Comparison of ENCODE assay signal across 13 cellular contexts in the genomic region with DNA sequence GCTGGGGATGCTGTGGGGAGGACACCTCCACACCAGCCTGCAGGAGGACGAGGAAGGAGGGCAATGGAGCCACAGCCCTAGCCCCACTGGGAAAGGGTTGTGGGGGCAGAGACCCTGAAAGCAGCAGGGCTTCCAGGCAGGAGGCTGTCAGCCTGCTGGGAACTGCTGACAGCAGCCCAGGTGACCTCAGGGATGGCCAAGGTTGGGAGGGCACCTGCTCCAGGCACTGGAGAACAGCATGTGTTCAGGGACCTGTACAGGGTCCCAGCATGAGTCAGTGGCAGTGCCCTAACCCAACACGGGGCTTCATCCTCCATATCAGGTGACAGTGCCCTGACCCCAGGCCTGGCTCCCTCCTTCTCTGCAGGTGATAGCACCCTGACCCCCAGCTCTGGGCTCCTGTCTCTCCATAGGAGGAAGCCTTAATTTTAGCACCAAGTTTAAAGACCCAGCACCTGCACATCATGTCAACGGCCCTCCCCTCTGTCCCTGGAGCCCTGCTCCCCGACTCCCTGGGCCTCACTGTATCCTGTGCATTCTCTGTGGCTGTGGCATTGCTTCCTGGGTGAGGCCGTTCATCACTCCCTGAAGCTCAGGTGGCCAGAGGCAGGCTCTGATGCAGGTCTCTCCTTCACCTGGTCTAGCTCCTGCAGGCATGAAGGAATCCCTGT.
DNase-seq lines count a peak whose midpoint lies in the region; ATAC-seq and TF ChIP-seq lines count a peak whose summit lies in the region.
"Had no signal": no experiment of that assay in that cellular context is flagged by ENCODE, and none has a peak within 500 bp of the region (broad histone marks: within the 10 kb centered on the region; RNA-seq: fewer than 3 reads in every experiment).

No MANE protein-coding gene starts in this region.

- H3K18ac ChIP-seq in neuronal stem cell (ENCODE audit: low read length): peak overlapping the region; percentile 28

- no peak overlapping the region for H4K91ac ChIP-seq in neuronal stem cell (ENCODE audit: low read depth, low read length, poor library complexity)

- H3K9ac ChIP-seq in neuronal stem cell (ENCODE audit: low read depth, low read length, poor library complexity): no peak overlapping the region

- H3K36me3 ChIP-seq in RWPE2 (ENCODE audit: low read depth): peaks cover 9% of the 10 kb centered on the region
- peaks cover 51 to 100% of the 10 kb centered on the region in 2 donors for H3K36me3 ChIP-seq in neuronal stem cell (replicated peaks in 1 of 2; ENCODE audit: control insufficient read depth in 2 of 2, insufficient read depth in 2 of 2, low read length in 2 of 2)
- H3K36me3 ChIP-seq in aorta (ENCODE audit: control insufficient read depth in 1 of 2, insufficient read depth in 2 of 2, low read length in 1 of 2): peaks cover 0 to 2% of the 10 kb centered on the region in 2 donors
- H3K36me3 ChIP-seq in suprapubic skin: no peaks in the 10 kb centered on the region
- H3K36me3 ChIP-seq in GM23338 (ENCODE audit: insufficient read depth): peaks cover 8% of the 10 kb centered on the region

- no peak overlapping the region for H3K4me3 Mint-ChIP-seq in activated naive CD8-positive, alpha-beta T cell treated with anti-CD3 and anti-CD28 coated beads, Interleukin-2, amount 10 ng/mL, durations not matched to agents 7 days and 5 days
- H3K4me3 Mint-ChIP-seq in activated naive CD8-positive, alpha-beta T cell treated with anti-CD3 and anti-CD28 coated beads for 36 hours: no peak overlapping the region
- no peak overlapping the region for H3K4me3 Mint-ChIP-seq in stimulated activated naive B cell treated with anti-CD40 and anti-IgM and Interleukin-4, amounts not matched to agents 10 μg/mL and 1 μg/mL and 100 μg/mL, for 72 hours
- no peak overlapping the region for H3K4me3 Mint-ChIP-seq in GM23338

- H3K79me2 ChIP-seq in GM23338 (replicated peaks; ENCODE audit: insufficient read depth): no peaks in the 10 kb centered on the region

- H3K4me1 Mint-ChIP-seq in activated naive CD8-positive, alpha-beta T cell treated with anti-CD3 and anti-CD28 coated beads, Interleukin-2, amount 10 ng/mL, durations not matched to agents 7 days and 5 days: peaks cover 21% of the 10 kb centered on the region
- H3K4me1 Mint-ChIP-seq in activated naive CD8-positive, alpha-beta T cell treated with anti-CD3 and anti-CD28 coated beads for 36 hours: peaks cover 2% of the 10 kb centered on the region
- H3K4me1 Mint-ChIP-seq in stimulated activated naive B cell treated with anti-CD40 and anti-IgM and Interleukin-4, amounts not matched to agents 10 μg/mL and 1 μg/mL and 100 μg/mL, for 72 hours: peaks cover 14 to 27% of the 10 kb centered on the region in 2 donors
- peaks cover 6% of the 10 kb centered on the region; the same call in 1 of the 3 replicates for H3K4me1 Mint-ChIP-seq in GM23338

- H3K27ac ChIP-seq in RWPE2 (ENCODE audit: poor library complexity, severe bottlenecking): no peak overlapping the region
- no peak overlapping the region for H3K27ac ChIP-seq in neuronal stem cell (replicated peaks; ENCODE audit: low read length)
- H3K27ac ChIP-seq in aorta (ENCODE audit: low read depth in 1 of 2, low read length in 2 of 2): no peak overlapping the region
- no peak overlapping the region for H3K27ac ChIP-seq in suprapubic skin
- H3K27ac ChIP-seq in GM23338 (ENCODE audit: low read depth): no peak overlapping the region

- H3K23ac ChIP-seq in neuronal stem cell (ENCODE audit: low read depth, low read length, poor library complexity): no peak overlapping the region

- peaks cover 8% of the 10 kb centered on the region; the same call in 1 of the 2 replicates for H3F3A ChIP-seq in GM23338 (replicated peaks; ENCODE audit: low read depth)

- H2BK120ac ChIP-seq in neuronal stem cell (ENCODE audit: low read depth, low read length): no peak overlapping the region

- DNase-seq in activated naive CD8-positive, alpha-beta T cell treated with anti-CD3 and anti-CD28 coated beads, Interleukin-2, amount 10 ng/mL, durations not matched to agents 7 days and 5 days: no peak
- DNase-seq in activated naive CD8-positive, alpha-beta T cell treated with anti-CD3 and anti-CD28 coated beads for 36 hours: no peak
- DNase-seq in RWPE2 (ENCODE audit: low spot score) (peak; percentile 27), neuronal stem cell (ENCODE audit: low spot score) (no peak), aorta (no peak), suprapubic skin (ENCODE audit: low spot score in 2 of 2) (no peak), GM23338 (ENCODE audit: low spot score) (no peak)
- DNase-seq in stimulated activated naive B cell treated with anti-CD40 and anti-IgM and Interleukin-4, amounts not matched to agents 10 μg/mL and 1 μg/mL and 100 μg/mL, for 72 hours: no peak
- DNase-seq: C1 segment of cervical spinal cord, DMS 273 treated with DMSO at 0.1 percent for 48 hours, NCI-H1092 treated with DMSO at 0.1 percent for 48 hours, NCI-H2081 treated with DMSO at 0.1 percent for 48 hours, NCI-H510A treated with DMSO at 0.1 percent for 48 hours had no signal

- intact Hi-C loops in aorta (cut with DNase I): no loop called here

- H3K4me1 ChIP-seq in RWPE2 (ENCODE audit: insufficient read depth, poor library complexity, severe bottlenecking): no peaks in the 10 kb centered on the region
- H3K4me1 ChIP-seq in neuronal stem cell (ENCODE audit: control insufficient read depth in 2 of 2, insufficient read depth in 1 of 2, low read depth in 1 of 2, low read length in 2 of 2): peaks cover 0 to 2% of the 10 kb centered on the region in 2 donors
- no peaks in the 10 kb centered on the region for H3K4me1 ChIP-seq in aorta (ENCODE audit: control insufficient read depth in 1 of 2, insufficient read depth in 2 of 2, low read length in 2 of 2)
- H3K4me1 ChIP-seq in suprapubic skin: peaks cover 7% of the 10 kb centered on the region
- no peaks in the 10 kb centered on the region for H3K4me1 ChIP-seq in GM23338 (ENCODE audit: insufficient read depth)

- H3K4me3 ChIP-seq in RWPE2 (ENCODE audit: severe bottlenecking): no peak overlapping the region
- no peak overlapping the region for H3K4me3 ChIP-seq in neuronal stem cell (ENCODE audit: low read length in 2 of 2)
- no peak overlapping the region for H3K4me3 ChIP-seq in aorta (ENCODE audit: low read length in 2 of 2)
- no peak overlapping the region for H3K4me3 ChIP-seq in suprapubic skin
- H3K4me3 ChIP-seq in GM23338: no peak overlapping the region

- H4K20me1 ChIP-seq in GM23338 (replicated peaks; ENCODE audit: insufficient read depth): peaks cover 20% of the 10 kb centered on the region

- H2AK5ac ChIP-seq in neuronal stem cell (ENCODE audit: low read depth, low read length): no peak overlapping the region

- TF ChIP-seq POLR2A in suprapubic skin (IDR thresholded peaks at IDR 0.05): no peak

- H3K9me3 ChIP-seq in RWPE2 (ENCODE audit: severe bottlenecking) (no peaks in the 10 kb centered on the region), neuronal stem cell (replicated peaks in 1 of 2; ENCODE audit: control insufficient read depth in 2 of 2, insufficient read depth in 1 of 2, low read depth in 1 of 2, low read length in 2 of 2) (peaks cover 0 to 4% of the 10 kb centered on the region in 2 donors), aorta (ENCODE audit: control insufficient read depth, low read length) (no peaks in the 10 kb centered on the region), suprapubic skin (no peaks in the 10 kb centered on the region)

- no peaks in the 10 kb centered on the region for H3K79me1 ChIP-seq in neuronal stem cell (ENCODE audit: low read depth, low read length)

- no peak overlapping the region for H3K14ac ChIP-seq in neuronal stem cell (ENCODE audit: low read length)

- H3K27me3 Mint-ChIP-seq in activated naive CD8-positive, alpha-beta T cell treated with anti-CD3 and anti-CD28 coated beads, Interleukin-2, amount 10 ng/mL, durations not matched to agents 7 days and 5 days: peaks cover 15% of the 10 kb centered on the region
- H3K27me3 Mint-ChIP-seq in activated naive CD8-positive, alpha-beta T cell treated with anti-CD3 and anti-CD28 coated beads for 36 hours: peaks cover 4% of the 10 kb centered on the region
- peaks cover 6 to 12% of the 10 kb centered on the region in 2 donors for H3K27me3 Mint-ChIP-seq in stimulated activated naive B cell treated with anti-CD40 and anti-IgM and Interleukin-4, amounts not matched to agents 10 μg/mL and 1 μg/mL and 100 μg/mL, for 72 hours
- H3K27me3 Mint-ChIP-seq in GM23338 (ENCODE audit: insufficient read depth, low read depth, poor library complexity): peaks cover 10% of the 10 kb centered on the region

- H3K4ac ChIP-seq in neuronal stem cell (ENCODE audit: low read length): no peak overlapping the region

- TF ChIP-seq EP300 in suprapubic skin (IDR thresholded peaks at IDR 0.05): no peak

- no peaks in the 10 kb centered on the region for H3K9me3 Mint-ChIP-seq in activated naive CD8-positive, alpha-beta T cell treated with anti-CD3 and anti-CD28 coated beads, Interleukin-2, amount 10 ng/mL, durations not matched to agents 7 days and 5 days
- H3K9me3 Mint-ChIP-seq in activated naive CD8-positive, alpha-beta T cell treated with anti-CD3 and anti-CD28 coated beads for 36 hours: no peaks in the 10 kb centered on the region
- no peaks in the 10 kb centered on the region for H3K9me3 Mint-ChIP-seq in stimulated activated naive B cell treated with anti-CD40 and anti-IgM and Interleukin-4, amounts not matched to agents 10 μg/mL and 1 μg/mL and 100 μg/mL, for 72 hours
- no peaks in the 10 kb centered on the region for H3K9me3 Mint-ChIP-seq in GM23338

- H3K36me3 Mint-ChIP-seq in activated naive CD8-positive, alpha-beta T cell treated with anti-CD3 and anti-CD28 coated beads, Interleukin-2, amount 10 ng/mL, durations not matched to agents 7 days and 5 days: no peaks in the 10 kb centered on the region
- no peaks in the 10 kb centered on the region for H3K36me3 Mint-ChIP-seq in activated naive CD8-positive, alpha-beta T cell treated with anti-CD3 and anti-CD28 coated beads for 36 hours
- no peaks in the 10 kb centered on the region for H3K36me3 Mint-ChIP-seq in stimulated activated naive B cell treated with anti-CD40 and anti-IgM and Interleukin-4, amounts not matched to agents 10 μg/mL and 1 μg/mL and 100 μg/mL, for 72 hours
- H3K36me3 Mint-ChIP-seq in GM23338 (ENCODE audit: low read depth): peaks cover 68% of the 10 kb centered on the region

- H4K8ac ChIP-seq in neuronal stem cell (ENCODE audit: low read depth, low read length): no peak overlapping the region

- no peaks in the 10 kb centered on the region for H3K9me2 ChIP-seq in GM23338 (ENCODE audit: insufficient read depth)

- WGBS in neuronal stem cell (ENCODE audit: extremely low coverage in 2 of 2, insufficient read length in 2 of 2, insufficient replicate concordance in 1 of 2), 2 donors: no CpG with 5 or more reads among the region's 5 CpGs
- 68 to 69% methylated on average over 5 of the region's 5 CpGs for WGBS in aorta, 2 donors
- 66% methylated on average over 5 of the region's 5 CpGs for WGBS in suprapubic skin

- POLR2A ChIA-PET in activated naive CD8-positive, alpha-beta T cell treated with anti-CD3 and anti-CD28 coated beads, Interleukin-2, amount 10 ng/mL, durations not matched to agents 7 days and 5 days (lab: Charles Lee): no interaction called here

- H3K4me2 ChIP-seq in neuronal stem cell (ENCODE audit: insufficient read depth, low read length, poor library complexity, severe bottlenecking): no peak overlapping the region
- no peak overlapping the region for H3K4me2 ChIP-seq in GM23338

- no peak overlapping the region for H2BK12ac ChIP-seq in neuronal stem cell (ENCODE audit: low read length)

- H2BK5ac ChIP-seq in neuronal stem cell (ENCODE audit: low read length): no peak overlapping the region

- H2AFZ ChIP-seq in neuronal stem cell (ENCODE audit: low read length) (no peak overlapping the region), GM23338 (no peak overlapping the region)

- H2BK15ac ChIP-seq in neuronal stem cell (ENCODE audit: low read length): no peak overlapping the region

- no peak overlapping the region for H3K27ac Mint-ChIP-seq in activated naive CD8-positive, alpha-beta T cell treated with anti-CD3 and anti-CD28 coated beads, Interleukin-2, amount 10 ng/mL, durations not matched to agents 7 days and 5 days
- no peak overlapping the region for H3K27ac Mint-ChIP-seq in activated naive CD8-positive, alpha-beta T cell treated with anti-CD3 and anti-CD28 coated beads for 36 hours
- no peak overlapping the region for H3K27ac Mint-ChIP-seq in stimulated activated naive B cell treated with anti-CD40 and anti-IgM and Interleukin-4, amounts not matched to agents 10 μg/mL and 1 μg/mL and 100 μg/mL, for 72 hours
- H3K27ac Mint-ChIP-seq in GM23338: no peak overlapping the region

- no peak for TF ChIP-seq CTCF in RWPE2 (IDR thresholded peaks at IDR 0.05; ENCODE audit: poor library complexity, severe bottlenecking)
- TF ChIP-seq CTCF in suprapubic skin (IDR thresholded peaks at IDR 0.05): no peak
- TF ChIP-seq CTCF in GM23338 (conservative IDR thresholded peaks at IDR 0.05; ENCODE audit: low read depth in 2 of 2): no peak

- ATAC-seq in activated naive CD8-positive, alpha-beta T cell treated with anti-CD3 and anti-CD28 coated beads, Interleukin-2, amount 10 ng/mL, durations not matched to agents 7 days and 5 days (ENCODE audit: low read depth): peak; percentile 55
- ATAC-seq in RWPE2 (ENCODE audit: low read depth) (no peak), aorta (ENCODE audit: low FRiP score) (peak; percentile 23), GM23338 (no peak)
- no peak for ATAC-seq in stimulated activated naive B cell treated with anti-CD40 and anti-IgM and Interleukin-4, amounts not matched to agents 10 μg/mL and 1 μg/mL and 100 μg/mL, for 72 hours (replicated peaks)

- H3K27me3 ChIP-seq in RWPE2 (ENCODE audit: insufficient read depth, poor library complexity, severe bottlenecking) (no peaks in the 10 kb centered on the region), neuronal stem cell (ENCODE audit: control insufficient read depth in 3 of 3, insufficient read depth in 3 of 3, low read depth in 1 of 3, low read length in 3 of 3) (no peaks in the 10 kb centered on the region), aorta (ENCODE audit: control insufficient read depth in 1 of 2, insufficient read depth in 2 of 2, low read length in 1 of 2) (no peaks in the 10 kb centered on the region), suprapubic skin (no peaks in the 10 kb centered on the region), GM23338 (ENCODE audit: insufficient read depth) (no peaks in the 10 kb centered on the region)

Comparison
In these comparisons a context has a peak if more than half of its experiments do, and no peak if none do; other contexts are left out.
1. ATAC-seq: peak in activated naive CD8-positive, alpha-beta T cell treated with anti-CD3 and anti-CD28 coated beads, Interleukin-2, amount 10 ng/mL, durations not matched to agents 7 days and 5 days (single experiment) and aorta (single experiment); none in RWPE2 (single experiment), stimulated activated naive B cell treated with anti-CD40 and anti-IgM and Interleukin-4, amounts not matched to agents 10 μg/mL and 1 μg/mL and 100 μg/mL, for 72 hours (0 of 2) and GM23338 (single experiment).